In the genomic region with DNA sequence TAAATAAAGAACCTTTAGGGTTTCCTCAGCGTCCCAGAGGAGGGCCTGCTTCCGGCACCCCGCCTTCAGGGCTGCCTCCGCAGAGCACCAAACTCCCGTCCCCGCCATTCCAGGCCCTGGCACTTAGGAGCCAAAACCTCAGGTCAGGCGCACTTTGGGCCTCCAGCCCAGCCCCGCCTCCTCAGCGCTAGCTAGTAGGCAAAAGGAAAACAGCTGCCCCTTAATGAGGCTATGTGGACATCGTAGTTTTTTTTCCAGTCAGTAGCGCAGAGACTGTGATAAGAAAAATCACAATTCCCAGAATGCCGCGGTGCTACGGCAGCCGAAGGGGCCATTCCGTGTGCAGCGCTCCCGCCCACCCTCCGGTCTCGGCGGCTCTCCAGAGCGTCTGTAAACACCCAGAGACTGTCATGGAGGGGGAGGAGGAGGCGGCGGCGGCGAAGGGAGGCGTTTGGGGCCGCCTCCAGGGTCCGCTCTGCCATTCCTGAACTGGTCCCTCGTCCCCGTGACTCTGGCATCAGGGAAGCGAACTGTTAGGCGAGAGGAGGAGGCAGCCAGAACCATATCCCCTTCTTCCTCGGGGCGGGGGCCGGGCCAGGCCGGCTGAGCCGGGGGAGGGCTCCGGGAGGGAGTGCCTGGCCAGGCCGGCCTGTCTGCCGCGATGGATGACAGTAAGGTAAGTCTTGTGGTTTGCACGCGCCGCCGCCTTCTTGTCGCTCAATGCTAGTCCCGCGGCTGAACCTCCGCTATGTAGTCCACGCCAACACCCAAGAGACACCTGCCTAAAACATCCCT, we compare ENCODE assay signal across 8 cellular contexts. TPM values are rescaled to one million over a fixed set of nuclear protein-coding genes. Genes with fewer than 3 reads are reported as not detected.
DNase-seq lines count a peak whose midpoint lies in the region; ATAC-seq and TF ChIP-seq lines count a peak whose summit lies in the region.

Gene CREBL2, plus strand, starts transcription at position 365 of the 795 bp plus-strand sequence. Its CDS starts 297 bp downstream, at position 662.

- no peak for TF ChIP-seq CTCF in epithelial cell of proximal tubule (conservative IDR thresholded peaks at IDR 0.05; ENCODE audit: low read depth, low read length)

- DNase-seq in DMS 273 (lab: John Stamatoyannopoulos, UW; ENCODE audit: unreplicated experiment), result peak; percentile 97
- DNase-seq in HuH-7.5 (ENCODE audit: low spot score), result peak; percentile 86
- peak; percentile 85 for DNase-seq in OCI-M2 (lab: John Stamatoyannopoulos, UW; ENCODE audit: unreplicated experiment)
- peak; percentile 85 for DNase-seq in activated T-cell treated with anti-CD3 and anti-CD28 coated beads, Interleukin-2, amount 50 U/mL, for 1 hour
- peak; percentile 85 for DNase-seq in epithelial cell of proximal tubule (ENCODE audit: low read depth)
- peak; percentile 94 for DNase-seq in mucosa of gallbladder (ENCODE audit: low spot score)
- peak; percentile 54 to 66 for DNase-seq in stimulated activated CD8-positive, alpha-beta memory T cell treated with anti-CD3 and anti-CD28 coated beads, Interleukin-4, amount 100 ng/mL, for 4 hours (ENCODE audit: low read depth in 2 of 2, low spot score in 1 of 2)

- ATAC-seq in GM21515 (IDR thresholded peaks at IDR 0.05; ENCODE audit: unreplicated experiment), result peak; percentile 76

- H3K4me3 ChIP-seq in epithelial cell of proximal tubule (ENCODE audit: low read depth, low read length), result peak within 1 kb of the TSS; percentile 82

RNA-seq across cellular contexts. Expression of gene CREBL2, which starts in this region (rescaled TPM):
- 14.3 and 15.0 TPM in 2 replicates for total RNA-seq in epithelial cell of proximal tubule
- total RNA-seq in mucosa of gallbladder, result 36.9 TPM

Comparison
In these comparisons a context has a peak if more than half of its experiments do, and no peak if none do; other contexts are left out.
1. Peak in every context shown above with its lines: DNase-seq, ATAC-seq and H3K4me3 ChIP-seq.